19 cellular contexts compared by ENCODE assay signal in genomic region chr16:1831537-1832075, GRCh38. TPM values are rescaled to one million over a fixed set of nuclear protein-coding genes. Genes with fewer than 3 reads are reported as not detected.
DNase-seq lines count a peak whose midpoint lies in the region; ATAC-seq and TF ChIP-seq lines count a peak whose summit lies in the region.
"Had no signal": no experiment of that assay in that cellular context is flagged by ENCODE, and none has a peak within 500 bp of the region (broad histone marks: within the 10 kb centered on the region; RNA-seq: fewer than 3 reads in every experiment).

No MANE protein-coding gene starts in this region.

- no peak for TF ChIP-seq CTCF in RWPE1 (conservative IDR thresholded peaks at IDR 0.05; ENCODE audit: low read depth)
- no peak for TF ChIP-seq CTCF in chondrocyte (IDR thresholded peaks at IDR 0.05)
- TF ChIP-seq CTCF in spleen (IDR thresholded peaks at IDR 0.05 in 8 of 11, conservative IDR thresholded peaks at IDR 0.05 in 3 of 11), result no peak

- H3K9me3 Mint-ChIP-seq in chondrocyte (ENCODE audit: low read depth), result no peaks in the 10 kb centered on the region
- H3K9me3 Mint-ChIP-seq: CD4-positive, alpha-beta T cell; IgD-negative memory B cell had no signal

- H3K9me3 ChIP-seq in spleen, result no peaks in the 10 kb centered on the region
- H3K9me3 ChIP-seq: BE2C, Caco-2 had no signal

- peaks cover 32% of the 10 kb centered on the region for H3K4me1 Mint-ChIP-seq in chondrocyte (ENCODE audit: low read depth)

- peaks cover 3% of the 10 kb centered on the region for H3K36me3 Mint-ChIP-seq in chondrocyte (ENCODE audit: low read depth)

- no peaks in the 10 kb centered on the region for H3K27me3 ChIP-seq in spleen (replicated peaks in 1 of 7)
- H3K27me3 ChIP-seq: BE2C had no signal

- POLR2A ChIA-PET in RWPE1 (lab: Yijun Ruan, JAX; ENCODE audit: low non-redundant PET), result no interaction called here

- H3K4me3 Mint-ChIP-seq in chondrocyte (ENCODE audit: unreplicated experiment), result no peak overlapping the region
- H3K4me3 Mint-ChIP-seq: CD4-positive, alpha-beta T cell; IgD-negative memory B cell had no signal

- no peak for TF ChIP-seq POLR2A in spleen (IDR thresholded peaks at IDR 0.05)

- peak overlapping the region; percentile 27 for H3K27ac Mint-ChIP-seq in chondrocyte (ENCODE audit: unreplicated experiment)
- H3K27ac Mint-ChIP-seq: CD4-positive, alpha-beta T cell had no signal

- no peak for DNase-seq in RWPE1 (ENCODE audit: low spot score)
- DNase-seq in chondrocyte (ENCODE audit: low spot score), result no peak
- DNase-seq in left lobe of liver (ENCODE audit: low spot score), result peak; percentile 42
- peak; percentile 38 for DNase-seq in spleen
- DNase-seq in activated naive CD4-positive, alpha-beta T cell treated with anti-CD3 and anti-CD28 coated beads, Interleukin-2, amount 50 U/mL, for 16 hours, result no peak
- no peak for DNase-seq in NCI-H128 (lab: John Stamatoyannopoulos, UW; ENCODE audit: unreplicated experiment)
- DNase-seq: ACHN; BE2C; Caco-2; CD4-positive, alpha-beta T cell; DMS79; GDM1; GOT3; H7 had no signal

- 83 to 94% (median 88%) methylated on average over 11 to 14 of the region's 14 CpGs for whole genome bisulfite sequencing in spleen, 5 donors

- peaks cover 0 to 23% (median 7%) of the 10 kb centered on the region in 6 donors for H3K36me3 ChIP-seq in spleen

- H3K27ac ChIP-seq in RWPE1 (peak overlapping the region; percentile 24; the same call in 1 of the 2 replicates), spleen (no peak overlapping the region)
- H3K27ac ChIP-seq: C4-2B had no signal

- intact Hi-C loops in spleen (cut with DNase I; ENCODE audit: low total_unique reads), result no loop called here

- ATAC-seq in left lobe of liver (no peak), GM21786 (IDR thresholded peaks at IDR 0.05; ENCODE audit: unreplicated experiment) (no peak)
- ATAC-seq: HCT116 had no signal

- peaks cover 21 to 34% (median 32%) of the 10 kb centered on the region in 6 donors for H3K4me1 ChIP-seq in spleen

- no peak overlapping the region for H3K4me3 ChIP-seq in spleen

- CTCF ChIA-PET in RWPE1 (lab: Yijun Ruan, JAX), result no interaction called here

- H3K27me3 Mint-ChIP-seq in chondrocyte (ENCODE audit: low read depth), result no peaks in the 10 kb centered on the region
- H3K27me3 Mint-ChIP-seq: CD4-positive, alpha-beta T cell; IgD-negative memory B cell had no signal

RNA-seq across cellular contexts. Expression of gene FAHD1, which starts 4.6 kb away (rescaled TPM):
- total RNA-seq in chondrocyte (25.8 to 27.1 TPM (median 25.9 TPM) in 3 replicates), left lobe of liver (53.4 TPM), spleen (10 to 100 TPM in 6 of 7 donors, 1 to 10 TPM in 1; 9.5 to 34.9 (median 17.7) TPM)
- 10 to 100 TPM; 13.8 to 23.1 (median 15.4) TPM for polyA plus RNA-seq in spleen

RNA-seq across cellular contexts. Expression of gene HAGH, which starts 5.0 kb away (rescaled TPM):
- total RNA-seq in chondrocyte, result 46.5 to 56.7 TPM (median 55.1 TPM) in 3 replicates
- 176 TPM for total RNA-seq in left lobe of liver
- total RNA-seq in spleen, result 10 to 100 TPM; 42.4 to 60.4 (median 49.1) TPM
- polyA plus RNA-seq in spleen, result 10 to 100 TPM; 33.6 to 76.6 (median 41.0) TPM

RNA-seq across cellular contexts. Expression of gene IGFALS, which starts 38.1 kb away (rescaled TPM):
- total RNA-seq in chondrocyte (0.12 to 0.31 TPM in 2 of 3 replicates, not detected in the other), left lobe of liver (93.9 TPM), spleen (under 1 TPM in 5 of 7 donors, not detected in 2; 0.21 to 0.63 (median 0.39) TPM)
- polyA plus RNA-seq in spleen, result under 1 TPM; 0.14 to 0.19 (median 0.17) TPM
- total RNA-seq: Caco-2, Daoy, H7 had no signal
- polyA plus RNA-seq: IgD-negative memory B cell had no signal

RNA-seq across cellular contexts. Expression of gene MEIOB, which starts 40.4 kb away (rescaled TPM):
- total RNA-seq in chondrocyte, result 1.1 to 1.3 TPM (median 1.2 TPM) in 3 replicates
- 0.20 TPM for total RNA-seq in left lobe of liver
- total RNA-seq in spleen, result not detected
- polyA plus RNA-seq in spleen, result not detected
- total RNA-seq: Caco-2; CD4-positive, alpha-beta T cell; Daoy had no signal
- polyA plus RNA-seq: IgD-negative memory B cell had no signal

RNA-seq across cellular contexts. Expression of gene NUBP2, which starts 48.8 kb away (rescaled TPM):
- 36.5 to 46.0 TPM (median 40.7 TPM) in 3 replicates for total RNA-seq in chondrocyte
- total RNA-seq in left lobe of liver, result 37.9 TPM
- 100 to 1,000 TPM in 1 of 7 donors, 10 to 100 TPM in 6; 37.5 to 103 (median 44.6) TPM for total RNA-seq in spleen
- 10 to 100 TPM; 61.9 to 84.3 (median 79.3) TPM for polyA plus RNA-seq in spleen

Comparison
In these comparisons a context has a peak if more than half of its experiments do, and no peak if none do; other contexts are left out.
1. DNase-seq: peak in left lobe of liver (single experiment) and spleen (single experiment); none in RWPE1 (single experiment), chondrocyte (single experiment), activated naive CD4-positive, alpha-beta T cell treated with anti-CD3 and anti-CD28 coated beads, Interleukin-2, amount 50 U/mL, for 16 hours (single experiment) and NCI-H128 (single experiment).
2. RNA of gene IGFALS, which starts 38.1 kb away (total RNA-seq): 93.9 TPM in left lobe of liver (single experiment); 0.21 to 0.63 TPM in spleen and 0.12 to 0.31 TPM in chondrocyte; every median in the first group is over 10 times any median in the second.